16 cellular contexts compared by ENCODE assay signal in the genomic region with DNA sequence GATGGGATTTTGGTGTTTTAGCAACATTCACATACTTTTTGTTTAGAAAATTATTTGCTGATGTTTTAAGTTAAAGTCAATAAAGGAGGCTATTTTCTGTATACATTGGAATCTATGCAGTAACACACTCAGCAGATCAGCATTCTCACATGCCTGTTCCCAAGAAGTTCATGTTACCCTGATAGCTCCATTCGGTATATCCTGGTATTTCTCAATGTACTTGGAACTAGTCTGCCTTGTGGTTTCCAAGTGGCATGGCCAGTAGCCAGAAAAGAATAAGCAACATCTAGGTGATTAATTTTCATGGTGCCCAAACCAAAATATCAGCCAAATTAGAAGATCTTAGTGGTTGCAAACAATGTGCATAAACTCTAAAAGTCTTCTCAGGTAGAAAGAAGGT. TPM values are rescaled to one million over a fixed set of nuclear protein-coding genes. Genes with fewer than 3 reads are reported as not detected.
DNase-seq lines count a peak whose midpoint lies in the region; ATAC-seq and TF ChIP-seq lines count a peak whose summit lies in the region.
"Had no signal": no experiment of that assay in that cellular context is flagged by ENCODE, and none has a peak within 500 bp of the region (broad histone marks: within the 10 kb centered on the region; RNA-seq: fewer than 3 reads in every experiment).

No MANE protein-coding gene starts in this region.

- no peaks in the 10 kb centered on the region for H3K36me3 ChIP-seq in left lung

- peaks cover 0 to 12% of the 10 kb centered on the region in 2 donors for H3K27me3 ChIP-seq in left lung

- no peaks in the 10 kb centered on the region for H3K9me3 Mint-ChIP-seq in activated CD4-positive, alpha-beta memory T cell treated with anti-CD3 and anti-CD28 coated beads for 36 hours
- H3K9me3 Mint-ChIP-seq in stimulated activated memory B cell treated with anti-CD40 and anti-IgM and Interleukin-4, amounts not matched to agents 10 μg/mL and 1 μg/mL and 100 μg/mL, for 72 hours, result no peaks in the 10 kb centered on the region
- H3K9me3 Mint-ChIP-seq: CD4-positive, alpha-beta memory T cell; nephron progenitor cell had no signal

- no peak overlapping the region for H3K27ac Mint-ChIP-seq in activated CD4-positive, alpha-beta memory T cell treated with anti-CD3 and anti-CD28 coated beads for 36 hours
- no peak overlapping the region for H3K27ac Mint-ChIP-seq in stimulated activated memory B cell treated with anti-CD40 and anti-IgM and Interleukin-4, amounts not matched to agents 10 μg/mL and 1 μg/mL and 100 μg/mL, for 72 hours
- H3K27ac Mint-ChIP-seq: nephron progenitor cell had no signal

- no peaks in the 10 kb centered on the region for H3K9me3 ChIP-seq in left lung

- H3K4me3 ChIP-seq in astrocyte of the spinal cord (ENCODE audit: low read depth, low read length), result no peak overlapping the region
- no peak overlapping the region for H3K4me3 ChIP-seq in left lung
- H3K4me3 ChIP-seq: skin epidermis had no signal

- H3K4me1 Mint-ChIP-seq in activated CD4-positive, alpha-beta memory T cell treated with anti-CD3 and anti-CD28 coated beads for 36 hours (ENCODE audit: low read depth), result peaks cover 49% of the 10 kb centered on the region
- peaks cover 32% of the 10 kb centered on the region for H3K4me1 Mint-ChIP-seq in stimulated activated memory B cell treated with anti-CD40 and anti-IgM and Interleukin-4, amounts not matched to agents 10 μg/mL and 1 μg/mL and 100 μg/mL, for 72 hours

- in situ Hi-C loops in astrocyte of the spinal cord (cut with HindIII; ENCODE audit: low sequenced_read_pairs), result no loop called here

- H3K36me3 Mint-ChIP-seq in activated CD4-positive, alpha-beta memory T cell treated with anti-CD3 and anti-CD28 coated beads for 36 hours, result peaks cover 33% of the 10 kb centered on the region
- peaks cover 21% of the 10 kb centered on the region for H3K36me3 Mint-ChIP-seq in stimulated activated memory B cell treated with anti-CD40 and anti-IgM and Interleukin-4, amounts not matched to agents 10 μg/mL and 1 μg/mL and 100 μg/mL, for 72 hours

- peak; percentile 94 for DNase-seq in DMS79 treated with DMSO at 0.1 percent for 48 hours (lab: John Stamatoyannopoulos, UW)
- DNase-seq in HT1080 (ENCODE audit: low read depth), result peak; percentile 47
- DNase-seq in astrocyte of the spinal cord (ENCODE audit: low read depth, low spot score), result peak; percentile 13
- no peak for DNase-seq in left lung
- DNase-seq in NCI-H526 treated with DMSO at 0.1 percent for 48 hours (lab: John Stamatoyannopoulos, UW), result no peak
- DNase-seq in activated CD4-positive, alpha-beta memory T cell treated with anti-CD3 and anti-CD28 coated beads for 36 hours, result no peak
- DNase-seq in NCI-H187 (lab: John Stamatoyannopoulos, UW), result no peak
- DNase-seq: activated CD4-positive, CD25-positive, alpha-beta regulatory T cell; aorta; CD4-positive, alpha-beta memory T cell; head of caudate nucleus; NCI-H1694; nephron progenitor cell; SW 1271 had no signal

- no peak overlapping the region for H3K27ac ChIP-seq in left lung
- H3K27ac ChIP-seq: skin epidermis had no signal

- H3K4me3 Mint-ChIP-seq in activated CD4-positive, alpha-beta memory T cell treated with anti-CD3 and anti-CD28 coated beads for 36 hours, result no peak overlapping the region
- no peak overlapping the region for H3K4me3 Mint-ChIP-seq in stimulated activated memory B cell treated with anti-CD40 and anti-IgM and Interleukin-4, amounts not matched to agents 10 μg/mL and 1 μg/mL and 100 μg/mL, for 72 hours
- H3K4me3 Mint-ChIP-seq: CD4-positive, alpha-beta memory T cell; nephron progenitor cell had no signal

- peaks cover 0 to 19% of the 10 kb centered on the region in 2 donors for H3K4me1 ChIP-seq in left lung

- H3K27me3 Mint-ChIP-seq in activated CD4-positive, alpha-beta memory T cell treated with anti-CD3 and anti-CD28 coated beads for 36 hours, result no peaks in the 10 kb centered on the region
- H3K27me3 Mint-ChIP-seq in stimulated activated memory B cell treated with anti-CD40 and anti-IgM and Interleukin-4, amounts not matched to agents 10 μg/mL and 1 μg/mL and 100 μg/mL, for 72 hours, result no peaks in the 10 kb centered on the region
- H3K27me3 Mint-ChIP-seq: CD4-positive, alpha-beta memory T cell had no signal

- POLR2A ChIA-PET in activated CD4-positive, alpha-beta memory T cell treated with anti-CD3 and anti-CD28 coated beads for 36 hours (lab: Charles Lee), result no interaction called here

- ATAC-seq in left lung, result peak; percentile 51
- ATAC-seq in stimulated activated memory B cell treated with anti-CD40 and anti-IgM and Interleukin-4, amounts not matched to agents 10 μg/mL and 1 μg/mL and 100 μg/mL, for 72 hours, result no peak

- CTCF ChIA-PET in activated CD4-positive, alpha-beta memory T cell treated with anti-CD3 and anti-CD28 coated beads for 36 hours (lab: Charles Lee), result no interaction called here

- intact Hi-C loops in left lung (cut with DNase I), result no loop called here
- intact Hi-C loops in activated CD4-positive, alpha-beta memory T cell treated with anti-CD3 and anti-CD28 coated beads for 36 hours (cut with micrococcal nuclease), result no loop called here

- no peak for TF ChIP-seq CTCF in astrocyte of the spinal cord (IDR thresholded peaks at IDR 0.05; ENCODE audit: low read depth, low read length)
- TF ChIP-seq CTCF in left lung (IDR thresholded peaks at IDR 0.05), result no peak

RNA-seq across cellular contexts. Expression of gene NCAPH, which starts 5.2 kb away (rescaled TPM):
- total RNA-seq in HT1080 (2014; rRNA removed; shearing (Covaris generic)), result 32.3 and 43.4 TPM in 2 replicates
- polyA plus RNA-seq in HT1080 (2015; cell fraction: cytosol; rRNA removed), result 20.3 and 24.5 TPM in 2 replicates
- 34.2 and 37.7 TPM in 2 replicates for polyA plus RNA-seq in HT1080 (2015; cell fraction: nucleus; rRNA removed)
- 1 to 10 TPM; 4.4 to 5.7 TPM for total RNA-seq in left lung
- 10 to 100 TPM; 96.9 to 98.8 TPM for total RNA-seq in activated CD4-positive, alpha-beta memory T cell treated with anti-CD3 and anti-CD28 coated beads for 36 hours

RNA-seq across cellular contexts. Expression of gene ITPRIPL1, which starts 5.3 kb away (rescaled TPM):
- total RNA-seq in HT1080 (2014; rRNA removed; shearing (Covaris generic)), result 0.23 and 0.73 TPM in 2 replicates
- 0.05 and 0.06 TPM in 2 replicates for polyA plus RNA-seq in HT1080 (2015; cell fraction: cytosol; rRNA removed)
- 0.11 TPM in 1 of 2 replicates, not detected in the other for polyA plus RNA-seq in HT1080 (2015; cell fraction: nucleus; rRNA removed)
- total RNA-seq in left lung, result 1 to 10 TPM; 1.3 to 2.3 TPM
- 10 to 100 TPM; 30.2 TPM for total RNA-seq in activated CD4-positive, alpha-beta memory T cell treated with anti-CD3 and anti-CD28 coated beads for 36 hours

RNA-seq across cellular contexts. Expression of gene SNRNP200, which starts 25.1 kb away (rescaled TPM):
- 28.8 and 31.9 TPM in 2 replicates for total RNA-seq in HT1080 (2014; rRNA removed; shearing (Covaris generic))
- polyA plus RNA-seq in HT1080 (2015; cell fraction: cytosol; rRNA removed), result 48.9 and 56.7 TPM in 2 replicates
- 207 and 228 TPM in 2 replicates for polyA plus RNA-seq in HT1080 (2015; cell fraction: nucleus; rRNA removed)
- 10 to 100 TPM; 82.7 to 96.1 TPM for total RNA-seq in left lung
- total RNA-seq in activated CD4-positive, alpha-beta memory T cell treated with anti-CD3 and anti-CD28 coated beads for 36 hours, result 100 to 1,000 TPM; 165 to 175 TPM

Comparison
In these comparisons a context has a peak if more than half of its experiments do, and no peak if none do; other contexts are left out.
1. DNase-seq: peak in DMS79 treated with DMSO at 0.1 percent for 48 hours (single experiment), HT1080 (single experiment) and astrocyte of the spinal cord (single experiment); none in left lung (0 of 2), NCI-H526 treated with DMSO at 0.1 percent for 48 hours (single experiment), activated CD4-positive, alpha-beta memory T cell treated with anti-CD3 and anti-CD28 coated beads for 36 hours (single experiment) and NCI-H187 (0 of 2).
2. RNA of gene ITPRIPL1, which starts 5.3 kb away (total RNA-seq): 30.2 TPM in activated CD4-positive, alpha-beta memory T cell treated with anti-CD3 and anti-CD28 coated beads for 36 hours; 1.3 to 2.3 TPM in left lung and 0.23 to 0.73 TPM in HT1080; every median in the first group is over 4 times any median in the second.